ENCODE assay signal across 6 cellular contexts in the genomic region with DNA sequence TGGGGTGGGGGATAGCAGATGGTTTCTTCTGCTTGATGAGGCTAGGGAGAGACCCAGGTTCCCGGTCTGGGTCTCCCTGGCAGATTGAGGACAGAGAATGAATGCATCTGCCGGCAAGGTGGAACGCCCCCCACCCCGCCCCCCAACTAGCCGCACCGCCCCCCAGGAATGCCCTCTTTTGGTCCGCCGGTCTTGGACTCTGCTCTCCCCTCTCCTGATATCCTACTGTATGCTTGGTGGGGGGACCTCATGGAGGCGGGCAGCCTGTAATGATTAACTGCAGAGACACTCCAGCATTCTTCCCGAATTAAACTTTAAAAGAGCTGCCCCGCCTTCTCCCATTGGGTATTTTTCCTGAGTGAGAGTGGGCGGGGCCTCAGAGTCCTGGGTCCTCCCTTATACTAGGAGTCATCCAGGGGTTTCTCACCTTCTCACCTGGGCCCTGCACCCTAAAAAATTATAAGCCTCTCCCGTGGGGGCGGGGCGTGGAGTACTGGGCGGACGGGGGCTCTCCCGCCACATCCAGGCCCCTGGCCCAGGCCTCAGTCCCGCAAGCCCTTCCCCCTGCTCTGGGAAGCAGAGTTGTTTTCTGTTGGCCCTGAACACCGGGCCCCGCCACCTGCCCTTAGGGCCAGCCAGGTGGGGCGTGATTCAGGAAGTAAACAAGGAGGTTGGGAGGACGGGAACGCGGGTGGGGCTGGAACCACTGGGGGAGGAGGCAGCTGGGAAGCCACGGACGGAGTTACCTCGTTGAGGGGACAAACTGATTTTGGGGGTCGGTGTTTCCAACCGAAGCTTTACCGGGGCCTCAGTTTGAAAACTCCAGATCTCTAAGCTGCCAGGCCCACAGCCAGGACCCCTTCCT. TPM values are rescaled to one million over a fixed set of nuclear protein-coding genes. Genes with fewer than 3 reads are reported as not detected.
DNase-seq lines count a peak whose midpoint lies in the region; ATAC-seq and TF ChIP-seq lines count a peak whose summit lies in the region.

No MANE protein-coding gene starts in this region.

- H3K4me1 Mint-ChIP-seq in immature natural killer cell, result peaks cover 7 to 8% of the 10 kb centered on the region in 2 donors

- H3K4me3 Mint-ChIP-seq in immature natural killer cell, result peak overlapping the region in 2 of 5 donors; percentile 11 to 79

- H3K9me3 Mint-ChIP-seq in immature natural killer cell, result no peaks in the 10 kb centered on the region
- H3K9me3 Mint-ChIP-seq in activated naive CD4-positive, alpha-beta T cell treated with anti-CD3 and anti-CD28 coated beads, Interleukin-2, amount 50 U/mL, for 72 hours, result no peaks in the 10 kb centered on the region

- H3K4me1 ChIP-seq in breast epithelium, result no peaks in the 10 kb centered on the region
- H3K4me1 ChIP-seq in ovary (ENCODE audit: insufficient read depth), result peaks cover 2% of the 10 kb centered on the region

- WGBS in ovary, 3 donors, result 4 to 6% (median 4%) methylated on average over 30 to 31 of the region's 31 CpGs

- H3K9me3 ChIP-seq in breast epithelium, result no peaks in the 10 kb centered on the region
- H3K9me3 ChIP-seq in ovary, result no peaks in the 10 kb centered on the region

- TF ChIP-seq CTCF in breast epithelium (IDR thresholded peaks at IDR 0.05) (no peak), ovary (IDR thresholded peaks at IDR 0.05) (no peak)

- peak; percentile 49 for DNase-seq in NCI-H1105 (lab: John Stamatoyannopoulos, UW)
- peak; percentile 93 to 95 for DNase-seq in breast epithelium (ENCODE audit: low spot score in 2 of 2)
- DNase-seq in ovary, result peak in 1 of 5 donors; percentile 50
- no peak for DNase-seq in immature natural killer cell
- no peak for DNase-seq in T-helper 9 cell
- no peak for DNase-seq in activated naive CD4-positive, alpha-beta T cell treated with anti-CD3 and anti-CD28 coated beads, Interleukin-2, amount 50 U/mL, for 72 hours (ENCODE audit: low spot score in 2 of 2)

- no peaks in the 10 kb centered on the region for H3K36me3 Mint-ChIP-seq in immature natural killer cell
- no peaks in the 10 kb centered on the region for H3K36me3 Mint-ChIP-seq in activated naive CD4-positive, alpha-beta T cell treated with anti-CD3 and anti-CD28 coated beads, Interleukin-2, amount 50 U/mL, for 72 hours

- H3K27me3 ChIP-seq in breast epithelium (no peaks in the 10 kb centered on the region), ovary (no peaks in the 10 kb centered on the region)

- no peaks in the 10 kb centered on the region for H3K36me3 ChIP-seq in breast epithelium
- H3K36me3 ChIP-seq in ovary, result no peaks in the 10 kb centered on the region

- H3K4me3 ChIP-seq in breast epithelium (peak overlapping the region; percentile 20 to 72 (median 71)), ovary (peak overlapping the region; percentile 11)

- intact Hi-C loops in breast epithelium (cut with DNase I; ENCODE audit: low total_unique reads), result no loop called here
- intact Hi-C loops in ovary (cut with DNase I), result no loop called here

- TF ChIP-seq EP300 in ovary (IDR thresholded peaks at IDR 0.05), result no peak

- H3K27ac ChIP-seq in breast epithelium, result peak overlapping the region; percentile 99
- H3K27ac ChIP-seq in ovary, result no peak overlapping the region

- ATAC-seq in activated naive CD4-positive, alpha-beta T cell treated with anti-CD3 and anti-CD28 coated beads, Interleukin-2, amount 50 U/mL, for 72 hours, result no peak

- TF ChIP-seq POLR2A in breast epithelium (IDR thresholded peaks at IDR 0.05), result peak; percentile 69
- no peak for TF ChIP-seq POLR2A in ovary (IDR thresholded peaks at IDR 0.05)

- H3K27me3 Mint-ChIP-seq in immature natural killer cell (ENCODE audit: low read depth in 3 of 3), result peaks cover 11 to 12% (median 11%) of the 10 kb centered on the region in 3 donors

- peak overlapping the region in 2 of 6 donors; percentile 30 to 55 for H3K27ac Mint-ChIP-seq in immature natural killer cell
- H3K27ac Mint-ChIP-seq in activated naive CD4-positive, alpha-beta T cell treated with anti-CD3 and anti-CD28 coated beads, Interleukin-2, amount 50 U/mL, for 72 hours, result no peak overlapping the region

RNA-seq across cellular contexts. Expression of a gene that starts 1.5 kb away (rescaled TPM):
- total RNA-seq in breast epithelium (10 to 100 TPM in 2 of 3 donors, not detected in 1; 27.9 to 69.2 TPM), ovary (10 to 100 TPM in 1 of 7 donors, 1 to 10 TPM in 5, under 1 TPM in 1; 0.51 to 63.0 (median 2.7) TPM)
- polyA plus RNA-seq in ovary (1 to 10 TPM in 1 of 2 donors, under 1 TPM in 1; 0.23 to 1.8 TPM), immature natural killer cell (not detected)
- 1 to 10 TPM; 3.1 to 3.9 TPM for total RNA-seq in activated naive CD4-positive, alpha-beta T cell treated with anti-CD3 and anti-CD28 coated beads, Interleukin-2, amount 50 U/mL, for 72 hours

RNA-seq across cellular contexts. Expression of a gene that starts 8.9 kb away (rescaled TPM):
- total RNA-seq in breast epithelium (10 to 100 TPM; 50.7 to 68.2 (median 61.6) TPM), ovary (10 to 100 TPM; 20.2 to 51.4 (median 23.4) TPM)
- polyA plus RNA-seq in ovary (10 to 100 TPM; 33.0 to 64.9 TPM), immature natural killer cell (100 to 1,000 TPM; 181 to 197 (median 181) TPM)
- 10 to 100 TPM; 32.2 to 41.1 TPM for total RNA-seq in activated naive CD4-positive, alpha-beta T cell treated with anti-CD3 and anti-CD28 coated beads, Interleukin-2, amount 50 U/mL, for 72 hours

RNA-seq across cellular contexts. Expression of a gene that starts 39.4 kb away (rescaled TPM):
- total RNA-seq in breast epithelium (100 to 1,000 TPM in 1 of 3 donors, 10 to 100 TPM in 2; 13.1 to 118 (median 59.0) TPM), ovary (10 to 100 TPM; 26.1 to 66.3 (median 53.5) TPM)
- polyA plus RNA-seq in ovary (10 to 100 TPM; 20.1 to 24.1 TPM), immature natural killer cell (10 to 100 TPM; 14.5 to 49.2 (median 25.2) TPM)
- 1 to 10 TPM; 3.2 to 7.8 TPM for total RNA-seq in activated naive CD4-positive, alpha-beta T cell treated with anti-CD3 and anti-CD28 coated beads, Interleukin-2, amount 50 U/mL, for 72 hours

RNA-seq across cellular contexts. Expression of a gene that starts 51.4 kb away (rescaled TPM):
- total RNA-seq in breast epithelium, result 10 to 100 TPM; 11.7 to 23.7 (median 21.6) TPM
- 10 to 100 TPM; 13.8 to 31.3 (median 19.6) TPM for total RNA-seq in ovary
- polyA plus RNA-seq in ovary, result 10 to 100 TPM in 1 of 2 donors, 1 to 10 TPM in 1; 7.9 to 19.8 TPM
- 10 to 100 TPM; 24.0 to 47.1 (median 37.8) TPM for polyA plus RNA-seq in immature natural killer cell
- 10 to 100 TPM in 1 of 2 donors, 1 to 10 TPM in 1; 7.9 to 16.0 TPM for total RNA-seq in activated naive CD4-positive, alpha-beta T cell treated with anti-CD3 and anti-CD28 coated beads, Interleukin-2, amount 50 U/mL, for 72 hours

Comparison
In these comparisons a context has a peak if more than half of its experiments do, and no peak if none do; other contexts are left out.
1. DNase-seq: peak in NCI-H1105 (single experiment) and breast epithelium (2 of 2); none in immature natural killer cell (0 of 3), T-helper 9 cell (single experiment) and activated naive CD4-positive, alpha-beta T cell treated with anti-CD3 and anti-CD28 coated beads, Interleukin-2, amount 50 U/mL, for 72 hours (0 of 2).
2. H3K27ac ChIP-seq: peak in breast epithelium (2 of 2); none in ovary (0 of 2).